Comparison of ENCODE assay signal across 10 cellular contexts in the genomic region with DNA sequence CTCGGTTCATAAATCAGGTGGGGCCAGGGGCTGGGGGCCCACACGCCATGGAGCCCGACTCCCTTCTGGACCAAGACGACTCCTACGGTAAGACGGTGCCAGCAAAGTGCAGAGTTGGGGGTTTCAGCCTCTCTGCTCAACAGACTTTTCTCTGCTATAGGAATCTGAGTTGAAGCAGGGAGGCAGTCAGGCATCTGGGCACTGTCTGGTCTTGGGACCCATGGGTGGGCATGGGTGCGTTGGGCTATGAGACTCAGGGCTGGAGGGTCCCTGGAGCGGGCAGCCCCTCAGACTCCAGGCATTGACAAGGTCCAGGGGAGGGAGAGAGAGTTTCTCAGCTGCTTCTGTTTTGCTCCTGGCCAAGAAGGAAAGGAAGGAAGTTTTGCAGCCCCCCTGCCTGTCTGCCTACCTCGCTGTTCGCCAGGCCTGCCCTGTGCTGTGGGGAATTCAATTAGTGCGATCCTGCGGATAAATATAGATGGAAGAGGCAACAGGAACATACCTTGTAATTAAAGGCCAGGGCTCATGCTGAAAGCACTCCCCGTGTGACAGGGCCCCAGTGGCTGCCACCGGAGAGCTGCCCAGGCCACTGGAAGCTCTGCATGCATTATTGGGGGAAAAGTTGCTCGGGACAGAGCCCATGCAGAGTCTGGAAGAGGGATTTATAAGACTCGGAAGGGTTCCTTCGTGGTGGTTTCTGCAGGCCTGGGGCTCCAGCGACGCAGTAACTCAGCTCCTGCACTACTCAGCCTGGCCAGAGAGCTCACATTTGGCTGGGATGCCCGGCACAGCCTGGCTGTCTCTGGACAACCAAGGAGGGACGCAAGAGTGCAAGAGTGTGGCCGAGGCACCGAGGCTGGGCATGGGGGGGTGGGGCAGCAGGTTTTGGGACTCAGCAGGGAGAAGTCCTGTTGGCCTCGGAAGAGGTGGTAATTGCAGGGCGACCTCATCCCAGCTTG.
DNase-seq lines count a peak whose midpoint lies in the region; ATAC-seq and TF ChIP-seq lines count a peak whose summit lies in the region.
"Had no signal": no experiment of that assay in that cellular context is flagged by ENCODE, and none has a peak within 500 bp of the region (broad histone marks: within the 10 kb centered on the region; RNA-seq: fewer than 3 reads in every experiment).

No MANE protein-coding gene starts in this region.

- DNase-seq in H7 = peak; percentile 60
- DNase-seq in chondrocyte (ENCODE audit: low spot score) = no peak
- DNase-seq in left kidney (ENCODE audit: low read depth, low spot score) = peak; percentile 78
- no peak for DNase-seq in NCI-H748 (lab: John Stamatoyannopoulos, UW; ENCODE audit: unreplicated experiment)
- DNase-seq in AML-193 (lab: John Stamatoyannopoulos, UW) = no peak
- DNase-seq in SKM-1 (lab: John Stamatoyannopoulos, UW; ENCODE audit: unreplicated experiment) = no peak
- DNase-seq: MM.1S had no signal

- H3K27me3 ChIP-seq in H7 (ENCODE audit: control insufficient read depth, insufficient read depth, low read length) (no peaks in the 10 kb centered on the region), skeletal muscle tissue (ENCODE audit: control insufficient read depth in 3 of 3, insufficient read depth in 3 of 3, low read length in 3 of 3) (no peaks in the 10 kb centered on the region)

- H3K27ac ChIP-seq in skeletal muscle tissue (ENCODE audit: low read depth, low read length) = peak overlapping the region; percentile 98

- TF ChIP-seq CTCF in chondrocyte (IDR thresholded peaks at IDR 0.05) = no peak

- ATAC-seq in GM21825 (IDR thresholded peaks at IDR 0.05; ENCODE audit: unreplicated experiment) = no peak

- peaks cover 54 to 78% (median 70%) of the 10 kb centered on the region in 3 donors for H3K4me1 ChIP-seq in skeletal muscle tissue (ENCODE audit: control insufficient read depth in 3 of 3, insufficient read depth in 3 of 3, low read length in 3 of 3)

- peaks cover 35% of the 10 kb centered on the region for H3K4me1 Mint-ChIP-seq in chondrocyte (ENCODE audit: low read depth)

- H3K4me3 Mint-ChIP-seq in chondrocyte (ENCODE audit: unreplicated experiment) = peak overlapping the region; percentile 69
- H3K4me3 Mint-ChIP-seq: activated T-helper 1 cell treated with anti-CD3 and anti-CD28 coated beads, Interleukin-12 subunit alpha, Interleukin-12 subunit beta, Interleukin-2, Interleukin-4 antibody, amounts not matched to agents 30 ng/mL and 10 ng/mL and 1 ng/mL, durations not matched to agents 14 hours and 24 hours and 36 hours had no signal

- no peaks in the 10 kb centered on the region for H3K27me3 Mint-ChIP-seq in chondrocyte (ENCODE audit: low read depth)

- no peaks in the 10 kb centered on the region for H3K9me3 ChIP-seq in skeletal muscle tissue (ENCODE audit: control insufficient read depth in 3 of 3, low read length in 3 of 3)

- H3K36me3 ChIP-seq in H7 (replicated peaks; ENCODE audit: control insufficient read depth, insufficient read depth, low read length) = no peaks in the 10 kb centered on the region
- peaks cover 0 to 5% (median 2%) of the 10 kb centered on the region in 3 donors for H3K36me3 ChIP-seq in skeletal muscle tissue (ENCODE audit: control insufficient read depth in 3 of 3, insufficient read depth in 3 of 3, low read length in 3 of 3)

- H3K9ac ChIP-seq in skeletal muscle tissue (ENCODE audit: low read depth in 1 of 3, low read length in 3 of 3) = peak overlapping the region; percentile 94 to 100 (median 99)

- H3K36me3 Mint-ChIP-seq in chondrocyte (ENCODE audit: low read depth) = peaks cover 1% of the 10 kb centered on the region

- H3K27ac Mint-ChIP-seq in chondrocyte (ENCODE audit: unreplicated experiment) = peak overlapping the region; percentile 90
- H3K27ac Mint-ChIP-seq: activated T-helper 1 cell treated with anti-CD3 and anti-CD28 coated beads, Interleukin-12 subunit alpha, Interleukin-12 subunit beta, Interleukin-2, Interleukin-4 antibody, amounts not matched to agents 30 ng/mL and 10 ng/mL and 1 ng/mL, durations not matched to agents 14 hours and 24 hours and 36 hours had no signal

- H3K9me3 Mint-ChIP-seq in chondrocyte (ENCODE audit: low read depth) = no peaks in the 10 kb centered on the region
- H3K9me3 Mint-ChIP-seq: activated T-helper 1 cell treated with anti-CD3 and anti-CD28 coated beads, Interleukin-12 subunit alpha, Interleukin-12 subunit beta, Interleukin-2, Interleukin-4 antibody, amounts not matched to agents 30 ng/mL and 10 ng/mL and 1 ng/mL, durations not matched to agents 14 hours and 24 hours and 36 hours had no signal

- H3K4me3 ChIP-seq in H7 (ENCODE audit: insufficient read depth, low read depth, low read length) = no peak overlapping the region
- peak overlapping the region; percentile 74 to 92 (median 86) for H3K4me3 ChIP-seq in skeletal muscle tissue (ENCODE audit: low read length in 3 of 3)

Comparison
In these comparisons a context has a peak if more than half of its experiments do, and no peak if none do; other contexts are left out.
1. DNase-seq: peak in H7 (single experiment) and left kidney (single experiment); none in chondrocyte (single experiment), NCI-H748 (single experiment), AML-193 (0 of 2) and SKM-1 (single experiment).